Comparison of ENCODE assay signal across 18 cellular contexts in the genomic region with DNA sequence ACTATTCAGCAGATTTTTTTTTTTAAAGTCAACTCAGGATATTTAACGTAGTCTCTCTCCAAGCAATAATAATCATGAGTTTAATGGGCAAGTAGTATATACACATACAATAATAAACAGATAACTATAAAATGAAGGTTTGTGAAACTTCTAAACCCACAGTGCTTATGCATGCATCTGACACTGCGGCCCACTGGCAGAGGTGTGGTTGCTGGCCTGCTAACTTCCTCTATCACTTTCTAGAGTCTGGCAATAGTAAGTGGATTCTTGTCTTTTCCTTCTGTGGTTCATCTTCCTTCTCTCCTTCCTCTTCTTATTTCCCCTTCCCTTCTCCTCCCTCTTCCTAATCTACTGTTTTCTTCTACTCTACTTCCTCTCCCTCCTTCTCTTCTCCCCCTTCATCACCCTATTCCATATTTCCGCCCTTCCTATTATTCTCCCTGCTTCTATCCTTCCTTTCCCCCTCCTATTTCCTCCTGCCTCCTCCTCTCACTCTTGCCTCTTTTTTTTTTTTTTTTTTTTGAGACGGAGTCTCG. TPM values are rescaled to one million over a fixed set of nuclear protein-coding genes. Genes with fewer than 3 reads are reported as not detected.
DNase-seq lines count a peak whose midpoint lies in the region; ATAC-seq and TF ChIP-seq lines count a peak whose summit lies in the region.
"Had no signal": no experiment of that assay in that cellular context is flagged by ENCODE, and none has a peak within 500 bp of the region (broad histone marks: within the 10 kb centered on the region; RNA-seq: fewer than 3 reads in every experiment).

No MANE protein-coding gene starts in this region.

- TF ChIP-seq CTCF in hepatocyte (IDR thresholded peaks at IDR 0.05; ENCODE audit: poor library complexity): no peak
- TF ChIP-seq CTCF in progenitor cell of endocrine pancreas (IDR thresholded peaks at IDR 0.05; ENCODE audit: unreplicated experiment): no peak
- no peak for TF ChIP-seq CTCF in RWPE1 (conservative IDR thresholded peaks at IDR 0.05; ENCODE audit: low read depth)

- H3K9me3 Mint-ChIP-seq in progenitor cell of endocrine pancreas (ENCODE audit: low read depth): no peaks in the 10 kb centered on the region
- H3K9me3 Mint-ChIP-seq: activated T-cell treated with anti-CD3 and anti-CD28 coated beads, Interleukin-2, amount 50 U/mL, for 4 hours; WTC11 had no signal

- 81% methylated on average over 3 of the region's 5 CpGs for WGBS in hepatocyte (ENCODE audit: low lambda C conversion rate, missing lambda C conversion rate)

- H3K4me3 ChIP-seq in hepatocyte: no peak overlapping the region
- H3K4me3 ChIP-seq: body of pancreas, left lung, skin epidermis, tibial nerve had no signal

- peaks cover 8% of the 10 kb centered on the region for H3K4me1 ChIP-seq in hepatocyte (ENCODE audit: insufficient read depth)
- H3K4me1 ChIP-seq: left lung had no signal

- H3K36me3 Mint-ChIP-seq in progenitor cell of endocrine pancreas (ENCODE audit: insufficient read depth): no peaks in the 10 kb centered on the region
- H3K36me3 Mint-ChIP-seq: WTC11 had no signal

- H3K27ac Mint-ChIP-seq in progenitor cell of endocrine pancreas: no peak overlapping the region
- H3K27ac Mint-ChIP-seq: WTC11 had no signal

- H3K27me3 Mint-ChIP-seq in progenitor cell of endocrine pancreas: no peaks in the 10 kb centered on the region

- POLR2A ChIA-PET in RWPE1 (lab: Yijun Ruan, JAX; ENCODE audit: low non-redundant PET): no interaction called here

- H4K20me1 ChIP-seq in hepatocyte (ENCODE audit: insufficient read depth, poor library complexity, severe bottlenecking): peaks cover 3% of the 10 kb centered on the region

- no peaks in the 10 kb centered on the region for H3K9me2 ChIP-seq in hepatocyte (replicated peaks; ENCODE audit: insufficient read depth)

- DNase-seq in NOMO-1 (lab: John Stamatoyannopoulos, UW; ENCODE audit: unreplicated experiment in 2 of 2) (peak; percentile 84 to 98), hepatocyte (ENCODE audit: low spot score) (no peak), progenitor cell of endocrine pancreas (ENCODE audit: low spot score, unreplicated experiment) (no peak), RWPE1 (ENCODE audit: low spot score) (no peak)
- DNase-seq in activated naive CD4-positive, alpha-beta T cell treated with Interleukin-2 at 50 U/mL for 16 hours: no peak
- DNase-seq: activated T-cell treated with anti-CD3 and anti-CD28 coated beads, Interleukin-2, amount 50 U/mL, for 4 hours; body of pancreas; DMS53; left lung had no signal

- H3K9me3 ChIP-seq in hepatocyte (ENCODE audit: low read depth): no peaks in the 10 kb centered on the region
- H3K9me3 ChIP-seq: body of pancreas, left lung, tibial nerve had no signal

- no peak overlapping the region for H2AFZ ChIP-seq in hepatocyte

- CTCF ChIA-PET in RWPE1 (lab: Yijun Ruan, JAX): no interaction called here

- no peak overlapping the region for H3K4me3 Mint-ChIP-seq in progenitor cell of endocrine pancreas (ENCODE audit: low read depth)
- H3K4me3 Mint-ChIP-seq: activated T-cell treated with anti-CD3 and anti-CD28 coated beads, Interleukin-2, amount 50 U/mL, for 4 hours; WTC11 had no signal

- H3K79me2 ChIP-seq in hepatocyte: no peaks in the 10 kb centered on the region

- H3K4me1 Mint-ChIP-seq in progenitor cell of endocrine pancreas (ENCODE audit: low read depth): no peaks in the 10 kb centered on the region
- H3K4me1 Mint-ChIP-seq: WTC11 had no signal

- H3K4me2 ChIP-seq in hepatocyte: no peak overlapping the region

- H3K27ac ChIP-seq in hepatocyte: no peak overlapping the region
- no peak overlapping the region for H3K27ac ChIP-seq in RWPE1
- H3K27ac ChIP-seq: body of pancreas, left lung, skin epidermis, tibial nerve had no signal

- peak; percentile 99 for ATAC-seq in GM18498 (IDR thresholded peaks at IDR 0.05; ENCODE audit: unreplicated experiment)
- peak; percentile 82 for ATAC-seq in GM21367 (IDR thresholded peaks at IDR 0.05; ENCODE audit: unreplicated experiment)
- peak; percentile 85 for ATAC-seq in HG03066 (IDR thresholded peaks at IDR 0.05; ENCODE audit: low read depth, unreplicated experiment)
- ATAC-seq: activated T-cell treated with anti-CD3 and anti-CD28 coated beads, Interleukin-2, amount 50 U/mL, for 4 hours; body of pancreas; left lung; WTC11 had no signal

- no peaks in the 10 kb centered on the region for H3K27me3 ChIP-seq in hepatocyte
- H3K27me3 ChIP-seq: body of pancreas, left lung, tibial nerve had no signal

- H3K36me3 ChIP-seq in hepatocyte (replicated peaks; ENCODE audit: insufficient read depth, low read depth): no peaks in the 10 kb centered on the region
- H3K36me3 ChIP-seq: left lung, tibial nerve had no signal

RNA-seq across cellular contexts. Expression of gene AGXT2, which starts 18.6 kb away (rescaled TPM):
- total RNA-seq in hepatocyte (8.0 and 8.1 TPM in 2 replicates), progenitor cell of endocrine pancreas (not detected in 2 replicates)
- 5.9 and 10.6 TPM in 2 replicates for polyA plus RNA-seq in hepatocyte
- total RNA-seq: activated T-cell treated with anti-CD3 and anti-CD28 coated beads, Interleukin-2, amount 50 U/mL, for 4 hours; body of pancreas; glomerular endothelial cell; left lung; LHCN-M2; tibial nerve; WTC11 had no signal
- polyA plus RNA-seq: neural cell had no signal

Comparison
In these comparisons a context has a peak if more than half of its experiments do, and no peak if none do; other contexts are left out.
1. DNase-seq: peak in NOMO-1 (2 of 2); none in hepatocyte (single experiment), progenitor cell of endocrine pancreas (single experiment), activated naive CD4-positive, alpha-beta T cell treated with Interleukin-2 at 50 U/mL for 16 hours (single experiment) and RWPE1 (single experiment).
2. Peak in every context shown above with its lines, with median percentiles within 50 percentile points of each other: ATAC-seq.